In the genomic region with DNA sequence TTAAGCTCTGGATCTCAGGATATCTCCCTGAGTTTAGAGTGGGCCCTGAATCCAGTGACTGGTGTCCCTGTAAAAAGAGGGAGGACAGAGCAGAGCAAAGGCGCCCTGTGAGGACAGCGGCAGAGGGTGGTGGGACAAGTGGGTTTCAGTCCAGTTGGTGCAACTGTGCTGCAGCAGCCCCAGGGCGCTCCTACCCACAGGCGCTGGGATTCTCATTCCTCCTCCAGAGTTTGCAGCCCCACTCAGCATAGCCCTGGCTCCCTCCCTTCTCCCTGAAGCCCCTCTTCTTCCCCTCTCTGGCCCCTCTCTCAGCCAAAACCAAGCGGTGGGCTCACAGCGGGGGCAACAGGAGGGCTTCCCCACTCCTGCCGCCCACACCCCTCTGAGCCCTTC, we compare ENCODE assay signal across 23 cellular contexts. TPM values are rescaled to one million over a fixed set of nuclear protein-coding genes. Genes with fewer than 3 reads are reported as not detected.
DNase-seq lines count a peak whose midpoint lies in the region; ATAC-seq and TF ChIP-seq lines count a peak whose summit lies in the region.
"Had no signal": no experiment of that assay in that cellular context is flagged by ENCODE, and none has a peak within 500 bp of the region (broad histone marks: within the 10 kb centered on the region; RNA-seq: fewer than 3 reads in every experiment).

No MANE protein-coding gene starts in this region.

- H3K27ac ChIP-seq in SK-N-SH (ENCODE audit: low read depth in 2 of 2, low read length in 1 of 2) (peak overlapping the region in 1 of 2 experiments; percentile 90; a peak in 2 of 4 replicates), heart left ventricle (no peak overlapping the region), lower lobe of right lung (no peak overlapping the region), upper lobe of right lung (no peak overlapping the region)

- no peaks in the 10 kb centered on the region for H3F3A ChIP-seq in SK-N-SH (replicated peaks; ENCODE audit: insufficient read depth)

- 84% methylated on average over 7 of the region's 7 CpGs for WGBS in SK-N-SH (ENCODE audit: low lambda C conversion rate)
- WGBS in heart left ventricle, 4 donors = 84 to 88% (median 86%) methylated on average over 7 of the region's 7 CpGs

- no peaks in the 10 kb centered on the region for H3K9me2 ChIP-seq in SK-N-SH

- H2AFZ ChIP-seq in SK-N-SH (ENCODE audit: low read depth) = no peak overlapping the region

- H3K4me1 ChIP-seq in SK-N-SH (ENCODE audit: control insufficient read depth in 1 of 2, insufficient read depth in 2 of 2, low read depth in 1 of 2, low read length in 1 of 2) (peaks cover 0 to 68% of the 10 kb centered on the region in 2 experiments; a peak in 2 of 4 replicates), heart left ventricle (peaks cover 0 to 14% (median 0%) of the 10 kb centered on the region in 12 donors), lower lobe of right lung (no peaks in the 10 kb centered on the region), upper lobe of right lung (no peaks in the 10 kb centered on the region)

- no peak overlapping the region for H3K9ac ChIP-seq in SK-N-SH

- no peak overlapping the region for H3K27ac Mint-ChIP-seq in activated CD4-positive, alpha-beta memory T cell treated with anti-CD3 and anti-CD28 coated beads, Interleukin-2, amount 10 ng/mL, durations not matched to agents 7 days and 5 days
- H3K27ac Mint-ChIP-seq: CD8-positive, alpha-beta memory T cell; IgD-negative memory B cell had no signal

- no peaks in the 10 kb centered on the region for H3K4me1 Mint-ChIP-seq in activated CD4-positive, alpha-beta memory T cell treated with anti-CD3 and anti-CD28 coated beads, Interleukin-2, amount 10 ng/mL, durations not matched to agents 7 days and 5 days

- no peaks in the 10 kb centered on the region for H4K20me1 ChIP-seq in SK-N-SH (ENCODE audit: insufficient read depth)

- CTCF ChIA-PET in SK-N-SH (lab: Yijun Ruan, JAX) = interaction anchor here (0.7 to 2.6 kb wide), 5 partner anchors 14 to 505 kb away, joined by 3 to 11 read pairs (median 3); no protein-coding TSS in a partner anchor
- CTCF ChIA-PET in activated CD4-positive, alpha-beta memory T cell treated with anti-CD3 and anti-CD28 coated beads, Interleukin-2, amount 10 ng/mL, durations not matched to agents 7 days and 5 days (lab: Charles Lee) = no interaction called here

- no peak overlapping the region for H3K4me2 ChIP-seq in SK-N-SH

- peaks cover 35% of the 10 kb centered on the region for H3K27me3 Mint-ChIP-seq in activated CD4-positive, alpha-beta memory T cell treated with anti-CD3 and anti-CD28 coated beads, Interleukin-2, amount 10 ng/mL, durations not matched to agents 7 days and 5 days

- peak overlapping the region in 1 of 2 experiments; percentile 9; a peak in 1 of 4 replicates for H3K4me3 ChIP-seq in SK-N-SH (ENCODE audit: low read depth in 2 of 2, low read length in 1 of 2)
- no peak overlapping the region for H3K4me3 ChIP-seq in heart left ventricle
- H3K4me3 ChIP-seq in lower lobe of right lung = no peak overlapping the region
- H3K4me3 ChIP-seq in upper lobe of right lung = no peak overlapping the region

- no peak for TF ChIP-seq RAD21 in SK-N-SH (IDR thresholded peaks at IDR 0.05; ENCODE audit: low read length)

- peak; percentile 28 for DNase-seq in SK-N-SH
- peak; percentile 60 for DNase-seq in cardiac septum (ENCODE audit: low spot score)
- no peak for DNase-seq in heart left ventricle
- peak; percentile 35 for DNase-seq in lower lobe of right lung
- DNase-seq in upper lobe of right lung = peak; percentile 50
- no peak for DNase-seq in NCI-H187 (lab: John Stamatoyannopoulos, UW)
- DNase-seq in activated CD4-positive, alpha-beta memory T cell treated with anti-CD3 and anti-CD28 coated beads, Interleukin-2, amount 10 ng/mL, durations not matched to agents 7 days and 5 days = no peak
- DNase-seq: 8988T; AML-193; C1 segment of cervical spinal cord; Calu3; CD8-positive, alpha-beta memory T cell; DMS153; GDM1; NCI-H1694 treated with DMSO at 0.1 percent for 48 hours; NCI-H446; NCI-H526 treated with DMSO at 0.1 percent for 48 hours; OCI-M1 had no signal

- ATAC-seq in SK-N-SH treated with all-trans-retinoic acid at 6 μM for 48 hours = no peak
- ATAC-seq in heart left ventricle = no peak
- no peak for ATAC-seq in lower lobe of right lung
- ATAC-seq in upper lobe of right lung = no peak
- ATAC-seq: Right ventricle myocardium inferior had no signal

- H3K79me2 ChIP-seq in SK-N-SH (ENCODE audit: insufficient read depth) = no peaks in the 10 kb centered on the region

- no peaks in the 10 kb centered on the region for H3K36me3 Mint-ChIP-seq in activated CD4-positive, alpha-beta memory T cell treated with anti-CD3 and anti-CD28 coated beads, Interleukin-2, amount 10 ng/mL, durations not matched to agents 7 days and 5 days (ENCODE audit: low read depth)
- H3K36me3 Mint-ChIP-seq: CD8-positive, alpha-beta memory T cell; IgD-negative memory B cell had no signal

- no peak overlapping the region for H3K4me3 Mint-ChIP-seq in activated CD4-positive, alpha-beta memory T cell treated with anti-CD3 and anti-CD28 coated beads, Interleukin-2, amount 10 ng/mL, durations not matched to agents 7 days and 5 days
- H3K4me3 Mint-ChIP-seq: CD8-positive, alpha-beta memory T cell had no signal

- H3K9me3 ChIP-seq in SK-N-SH (no peaks in the 10 kb centered on the region), heart left ventricle (no peaks in the 10 kb centered on the region), lower lobe of right lung (no peaks in the 10 kb centered on the region), upper lobe of right lung (no peaks in the 10 kb centered on the region)

- no peaks in the 10 kb centered on the region for H3K9me3 Mint-ChIP-seq in activated CD4-positive, alpha-beta memory T cell treated with anti-CD3 and anti-CD28 coated beads, Interleukin-2, amount 10 ng/mL, durations not matched to agents 7 days and 5 days
- H3K9me3 Mint-ChIP-seq: CD8-positive, alpha-beta memory T cell had no signal

- TF ChIP-seq POLR2A in heart left ventricle (IDR thresholded peaks at IDR 0.05) = no peak

- POLR2A ChIA-PET in SK-N-SH (lab: Yijun Ruan, JAX) = no interaction called here
- POLR2A ChIA-PET in activated CD4-positive, alpha-beta memory T cell treated with anti-CD3 and anti-CD28 coated beads, Interleukin-2, amount 10 ng/mL, durations not matched to agents 7 days and 5 days (lab: Charles Lee) = no interaction called here

- H3K27me3 ChIP-seq in SK-N-SH (ENCODE audit: insufficient read depth) = no peaks in the 10 kb centered on the region
- peaks cover 0 to 69% (median 19%) of the 10 kb centered on the region in 9 donors for H3K27me3 ChIP-seq in heart left ventricle
- peaks cover 77% of the 10 kb centered on the region for H3K27me3 ChIP-seq in lower lobe of right lung (ENCODE audit: low read depth)
- H3K27me3 ChIP-seq in upper lobe of right lung = peaks cover 55% of the 10 kb centered on the region

- no peak for TF ChIP-seq EP300 in SK-N-SH (IDR thresholded peaks at IDR 0.05; ENCODE audit: borderline replicate concordance in 1 of 2, low read depth in 1 of 2, low read length in 1 of 2)

- TF ChIP-seq CTCF in SK-N-SH (IDR thresholded peaks at IDR 0.05) = no peak
- no peak for TF ChIP-seq CTCF in heart left ventricle (IDR thresholded peaks at IDR 0.05)
- TF ChIP-seq CTCF in lower lobe of right lung (IDR thresholded peaks at IDR 0.05) = no peak
- no peak for TF ChIP-seq CTCF in upper lobe of right lung (IDR thresholded peaks at IDR 0.05)

- intact Hi-C loops in cardiac septum (cut with DNase I) = no loop called here
- intact Hi-C loops in heart left ventricle (cut with DNase I) = no loop called here
- intact Hi-C loops in lower lobe of right lung (cut with DNase I) = no loop called here
- intact Hi-C loops in upper lobe of right lung (cut with DNase I) = no loop called here

- H3K36me3 ChIP-seq in SK-N-SH (replicated peaks in 1 of 2; ENCODE audit: control insufficient read depth in 1 of 2, insufficient read depth in 2 of 2, low read length in 1 of 2) (no peaks in the 10 kb centered on the region), heart left ventricle (no peaks in the 10 kb centered on the region), lower lobe of right lung (no peaks in the 10 kb centered on the region), upper lobe of right lung (no peaks in the 10 kb centered on the region)

TF ChIP-seq in SK-N-SH, 30 proteins besides CTCF, POLR2A, EP300 and RAD21 (continues in another document):
- TF ChIP-seq JUND (IDR thresholded peaks at IDR 0.05) = no peak

TF ChIP-seq in SK-N-SH treated with all-trans-retinoic acid at 6 μM for 48 hours, 23 proteins besides CTCF, POLR2A, EP300 and RAD21 (continues in another document):
- no peak for TF ChIP-seq CSDC2 (CRISPR knock-in tag; IDR thresholded peaks at IDR 0.05)
- TF ChIP-seq ISL1 (CRISPR knock-in tag; IDR thresholded peaks at IDR 0.05) = no peak
- TF ChIP-seq TCF4 (CRISPR knock-in tag; IDR thresholded peaks at IDR 0.05; ENCODE audit: borderline replicate concordance) = no peak
- no peak for TF ChIP-seq ZNF8 (CRISPR knock-in tag; IDR thresholded peaks at IDR 0.05)
- TF ChIP-seq TOX (CRISPR knock-in tag; IDR thresholded peaks at IDR 0.05; ENCODE audit: borderline replicate concordance) = no peak

RNA-seq across cellular contexts. Expression of a gene that starts 1.6 kb away (rescaled TPM):
- 1.1 and 1.7 TPM in 2 replicates for polyA plus RNA-seq in SK-N-SH (2012; rRNA removed)
- 1.5 and 1.8 TPM in 2 replicates for polyA plus RNA-seq in SK-N-SH (2012; cell fraction: cytosol; rRNA removed)
- polyA plus RNA-seq in SK-N-SH (2012; cell fraction: nucleus; rRNA removed) = 1.7 and 2.9 TPM in 2 replicates
- 0.89 TPM for total RNA-seq in cardiac septum
- 1 to 10 TPM in 1 of 9 donors, under 1 TPM in 4, not detected in 4; 0.25 to 1.1 (median 0.40) TPM for total RNA-seq in heart left ventricle
- polyA plus RNA-seq in heart left ventricle = under 1 TPM; 0.15 to 0.61 TPM
- not detected for total RNA-seq in lower lobe of right lung
- not detected for total RNA-seq in upper lobe of right lung
- not detected for total RNA-seq in activated CD4-positive, alpha-beta memory T cell treated with anti-CD3 and anti-CD28 coated beads, Interleukin-2, amount 10 ng/mL, durations not matched to agents 7 days and 5 days
- total RNA-seq: Calu3, Right ventricle myocardium inferior had no signal
- polyA plus RNA-seq: CD8-positive, alpha-beta memory T cell; IgD-negative memory B cell had no signal

RNA-seq across cellular contexts. Expression of a gene that starts 23.4 kb away (rescaled TPM):
- polyA plus RNA-seq in SK-N-SH (2012; rRNA removed) = 0.05 TPM in 1 of 2 replicates, not detected in the other
- 0.01 TPM in 1 of 2 replicates, not detected in the other for polyA plus RNA-seq in SK-N-SH (2012; cell fraction: cytosol; rRNA removed)
- polyA plus RNA-seq in SK-N-SH (2012; cell fraction: nucleus; rRNA removed) = 0.04 and 0.06 TPM in 2 replicates
- total RNA-seq in cardiac septum = 67.8 TPM
- total RNA-seq in heart left ventricle = 100 to 1,000 TPM in 2 of 9 donors, 10 to 100 TPM in 7; 25.5 to 170 (median 75.3) TPM
- 100 to 1,000 TPM in 1 of 2 donors, 10 to 100 TPM in 1; 11.1 to 121 TPM for polyA plus RNA-seq in heart left ventricle
- 0.18 TPM for total RNA-seq in lower lobe of right lung
- total RNA-seq in upper lobe of right lung = 0.14 TPM
- total RNA-seq in activated CD4-positive, alpha-beta memory T cell treated with anti-CD3 and anti-CD28 coated beads, Interleukin-2, amount 10 ng/mL, durations not matched to agents 7 days and 5 days = not detected
- total RNA-seq: Calu3; CD8-positive, alpha-beta memory T cell; H1; M059J had no signal
- polyA plus RNA-seq: CD8-positive, alpha-beta memory T cell; H1; IgD-negative memory B cell had no signal

Comparison
In these comparisons a context has a peak if more than half of its experiments do, and no peak if none do; other contexts are left out.
1. DNase-seq: peak in SK-N-SH (single experiment), cardiac septum (single experiment), lower lobe of right lung (single experiment) and upper lobe of right lung (single experiment); none in heart left ventricle (0 of 5), NCI-H187 (0 of 2) and activated CD4-positive, alpha-beta memory T cell treated with anti-CD3 and anti-CD28 coated beads, Interleukin-2, amount 10 ng/mL, durations not matched to agents 7 days and 5 days (single experiment).
2. RNA of a gene that starts 23.4 kb away (total RNA-seq): 25.5 to 170 TPM in heart left ventricle and 67.8 TPM in cardiac septum (single experiment); 0.18 TPM in lower lobe of right lung (single experiment), 0.14 TPM in upper lobe of right lung (single experiment) and not detected in activated CD4-positive, alpha-beta memory T cell treated with anti-CD3 and anti-CD28 coated beads, Interleukin-2, amount 10 ng/mL, durations not matched to agents 7 days and 5 days; every median in the first group is over 10 times any median in the second.